Comparison of ENCODE assay signal across 14 cellular contexts in the genomic region with DNA sequence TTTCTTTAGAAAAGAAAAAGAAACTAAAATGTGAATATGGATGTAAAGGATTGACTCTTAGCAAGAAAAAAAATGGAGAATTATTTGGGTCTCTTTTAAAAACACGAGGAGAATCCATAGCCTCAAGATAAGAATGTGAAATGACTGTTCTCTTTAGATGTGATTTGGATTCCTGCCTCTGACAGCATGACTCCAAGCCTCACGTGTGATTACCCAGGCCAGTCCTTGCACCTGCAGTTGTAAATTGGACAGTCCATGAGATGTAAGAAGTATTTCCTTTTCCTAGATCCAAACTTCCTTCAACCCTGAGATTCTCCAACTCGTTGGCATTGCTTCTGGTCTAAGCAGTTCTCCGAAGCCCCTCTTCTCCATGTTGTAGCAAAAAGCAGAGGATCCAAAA.
"Had no signal": no experiment of that assay in that cellular context is flagged by ENCODE, and none has a peak within 500 bp of the region (broad histone marks: within the 10 kb centered on the region; RNA-seq: fewer than 3 reads in every experiment).

No MANE protein-coding gene starts in this region.

- H3K4me3 ChIP-seq: lung had no signal

- ATAC-seq: activated CD4-positive, CD25-positive, alpha-beta regulatory T cell treated with anti-CD3 and anti-CD28 coated beads, Interleukin-2, amount 50 U/mL, for 24 hours; esophagus mucosa; naive thymus-derived CD8-positive, alpha-beta T cell had no signal

- H3K4me3 Mint-ChIP-seq: activated naive CD4-positive, alpha-beta T cell treated with anti-CD3 and anti-CD28 coated beads, Interleukin-2, amount 50 U/mL, for 24 hours; immature natural killer cell; naive thymus-derived CD8-positive, alpha-beta T cell; stimulated activated naive CD8-positive, alpha-beta T cell treated with anti-CD3 and anti-CD28 coated beads, Interleukin-15, Interleukin-2, amounts not matched to agents 100 ng/mL and 50 ng/mL, for 24 hours had no signal

- H3K4me1 Mint-ChIP-seq: activated naive CD4-positive, alpha-beta T cell treated with anti-CD3 and anti-CD28 coated beads, Interleukin-2, amount 50 U/mL, for 24 hours; immature natural killer cell had no signal

- H3K9me3 Mint-ChIP-seq: activated naive CD4-positive, alpha-beta T cell treated with anti-CD3 and anti-CD28 coated beads, Interleukin-2, amount 50 U/mL, for 24 hours; stimulated activated naive CD8-positive, alpha-beta T cell treated with anti-CD3 and anti-CD28 coated beads, Interleukin-15, Interleukin-2, amounts not matched to agents 100 ng/mL and 50 ng/mL, for 24 hours had no signal

- DNase-seq: activated CD4-positive, alpha-beta T cell treated with anti-CD3 and anti-CD28 coated beads, Interleukin-2, amount 50 U/mL, for 4 hours; activated T-cell treated with anti-CD3 and anti-CD28 coated beads, Interleukin-2, amount 50 U/mL, for 1 hour; glutamatergic neuron; immature natural killer cell; naive thymus-derived CD8-positive, alpha-beta T cell; nucleus accumbens; stimulated activated CD4-positive, alpha-beta T cell treated with anti-CD3 and anti-CD28 coated beads, Interleukin-4, amount 100 ng/mL, for 1 hour; stimulated activated CD8-positive, alpha-beta memory T cell treated with anti-CD3 and anti-CD28 coated beads, Interleukin-4, amount 100 ng/mL, for 48 hours; T-helper 2 cell had no signal

- H3K27me3 Mint-ChIP-seq: activated naive CD4-positive, alpha-beta T cell treated with anti-CD3 and anti-CD28 coated beads, Interleukin-2, amount 50 U/mL, for 24 hours had no signal

- H3K36me3 Mint-ChIP-seq: activated naive CD4-positive, alpha-beta T cell treated with anti-CD3 and anti-CD28 coated beads, Interleukin-2, amount 50 U/mL, for 24 hours; immature natural killer cell; naive thymus-derived CD8-positive, alpha-beta T cell had no signal

- H3K27ac Mint-ChIP-seq: activated naive CD4-positive, alpha-beta T cell treated with anti-CD3 and anti-CD28 coated beads, Interleukin-2, amount 50 U/mL, for 24 hours; immature natural killer cell; naive thymus-derived CD8-positive, alpha-beta T cell; stimulated activated naive CD8-positive, alpha-beta T cell treated with anti-CD3 and anti-CD28 coated beads, Interleukin-15, Interleukin-2, amounts not matched to agents 100 ng/mL and 50 ng/mL, for 24 hours had no signal
